In genomic region chr4:172809998-172810397, GRCh38 we compare ENCODE assay signal across 1 cellular context.
TF ChIP-seq lines count a peak whose summit lies in the region.

No MANE protein-coding gene starts in this region.

TF ChIP-seq in GM12878, 131 proteins besides CTCF, POLR2A, EP300 and RAD21 (continued from another document):
- TF ChIP-seq, protein P1, sequence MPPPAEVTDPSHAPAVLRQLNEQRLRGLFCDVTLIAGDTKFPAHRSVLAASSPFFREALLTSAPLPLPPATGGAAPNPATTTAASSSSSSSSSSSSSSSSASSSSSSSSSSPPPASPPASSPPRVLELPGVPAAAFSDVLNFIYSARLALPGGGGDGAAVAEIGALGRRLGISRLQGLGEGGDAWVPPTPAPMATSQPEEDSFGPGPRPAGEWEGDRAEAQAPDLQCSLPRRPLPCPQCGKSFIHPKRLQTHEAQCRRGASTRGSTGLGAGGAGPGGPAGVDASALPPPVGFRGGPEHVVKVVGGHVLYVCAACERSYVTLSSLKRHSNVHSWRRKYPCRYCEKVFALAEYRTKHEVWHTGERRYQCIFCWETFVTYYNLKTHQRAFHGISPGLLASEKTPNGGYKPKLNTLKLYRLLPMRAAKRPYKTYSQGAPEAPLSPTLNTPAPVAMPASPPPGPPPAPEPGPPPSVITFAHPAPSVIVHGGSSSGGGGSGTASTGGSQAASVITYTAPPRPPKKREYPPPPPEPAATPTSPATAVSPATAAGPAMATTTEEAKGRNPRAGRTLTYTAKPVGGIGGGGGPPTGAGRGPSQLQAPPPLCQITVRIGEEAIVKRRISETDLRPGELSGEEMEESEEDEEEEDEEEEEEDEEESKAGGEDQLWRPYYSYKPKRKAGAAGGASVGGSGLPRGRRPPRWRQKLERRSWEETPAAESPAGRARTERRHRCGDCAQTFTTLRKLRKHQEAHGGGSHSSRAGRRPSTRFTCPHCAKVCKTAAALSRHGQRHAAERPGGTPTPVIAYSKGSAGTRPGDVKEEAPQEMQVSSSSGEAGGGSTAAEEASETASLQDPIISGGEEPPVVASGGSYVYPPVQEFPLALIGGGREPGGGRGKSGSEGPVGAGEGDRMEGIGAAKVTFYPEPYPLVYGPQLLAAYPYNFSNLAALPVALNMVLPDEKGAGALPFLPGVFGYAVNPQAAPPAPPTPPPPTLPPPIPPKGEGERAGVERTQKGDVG (CRISPR knock-in tag; IDR thresholded peaks at IDR 0.05), result no peak
- TF ChIP-seq MTA3 (IDR thresholded peaks at IDR 0.05; ENCODE audit: borderline replicate concordance, low read length) (no peak), CBX3 (IDR thresholded peaks at IDR 0.05; ENCODE audit: borderline replicate concordance, low read depth) (no peak), RUNX3 (IDR thresholded peaks at IDR 0.05; ENCODE audit: low read length) (no peak), MTA2 (IDR thresholded peaks at IDR 0.05; ENCODE audit: low read depth) (no peak)
- TF ChIP-seq, protein P2, sequence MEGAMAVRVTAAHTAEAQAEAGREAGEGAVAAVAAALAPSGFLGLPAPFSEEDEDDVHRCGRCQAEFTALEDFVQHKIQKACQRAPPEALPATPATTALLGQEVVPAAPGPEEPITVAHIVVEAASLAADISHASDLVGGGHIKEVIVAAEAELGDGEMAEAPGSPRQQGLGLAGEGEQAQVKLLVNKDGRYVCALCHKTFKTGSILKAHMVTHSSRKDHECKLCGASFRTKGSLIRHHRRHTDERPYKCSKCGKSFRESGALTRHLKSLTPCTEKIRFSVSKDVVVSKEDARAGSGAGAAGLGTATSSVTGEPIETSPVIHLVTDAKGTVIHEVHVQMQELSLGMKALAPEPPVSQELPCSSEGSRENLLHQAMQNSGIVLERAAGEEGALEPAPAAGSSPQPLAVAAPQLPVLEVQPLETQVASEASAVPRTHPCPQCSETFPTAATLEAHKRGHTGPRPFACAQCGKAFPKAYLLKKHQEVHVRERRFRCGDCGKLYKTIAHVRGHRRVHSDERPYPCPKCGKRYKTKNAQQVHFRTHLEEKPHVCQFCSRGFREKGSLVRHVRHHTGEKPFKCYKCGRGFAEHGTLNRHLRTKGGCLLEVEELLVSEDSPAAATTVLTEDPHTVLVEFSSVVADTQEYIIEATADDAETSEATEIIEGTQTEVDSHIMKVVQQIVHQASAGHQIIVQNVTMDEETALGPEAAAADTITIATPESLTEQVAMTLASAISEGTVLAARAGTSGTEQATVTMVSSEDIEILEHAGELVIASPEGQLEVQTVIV (IDR thresholded peaks at IDR 0.05; ENCODE audit: borderline replicate concordance, partially characterized antibody), result no peak
